ENCODE assay signal across 1 cellular context in the genomic region with DNA sequence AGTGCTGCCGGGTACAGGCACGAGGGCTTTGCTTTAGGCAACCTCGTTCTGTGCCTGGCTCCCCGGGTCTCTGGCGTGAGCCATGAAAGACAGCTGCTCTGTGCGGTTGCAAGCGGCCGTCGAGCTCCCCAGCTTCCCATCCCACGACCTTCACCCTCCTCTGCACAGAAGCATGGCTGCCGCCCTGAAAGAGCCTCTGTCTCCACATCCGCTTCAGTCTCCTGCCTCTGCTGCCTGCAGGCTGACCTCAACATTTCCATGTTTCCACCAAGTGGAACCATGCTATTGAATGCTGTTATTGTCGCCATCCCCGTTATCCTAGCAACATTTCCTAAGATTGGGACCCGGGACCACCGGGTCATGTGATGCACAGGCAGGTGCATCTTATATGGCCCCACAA.
TF ChIP-seq lines count a peak whose summit lies in the region.

No MANE protein-coding gene starts in this region.

TF ChIP-seq in IMR-90, 13 proteins besides CTCF, POLR2A, EP300 and RAD21 (continued from another document):
- TF ChIP-seq, protein P1, sequence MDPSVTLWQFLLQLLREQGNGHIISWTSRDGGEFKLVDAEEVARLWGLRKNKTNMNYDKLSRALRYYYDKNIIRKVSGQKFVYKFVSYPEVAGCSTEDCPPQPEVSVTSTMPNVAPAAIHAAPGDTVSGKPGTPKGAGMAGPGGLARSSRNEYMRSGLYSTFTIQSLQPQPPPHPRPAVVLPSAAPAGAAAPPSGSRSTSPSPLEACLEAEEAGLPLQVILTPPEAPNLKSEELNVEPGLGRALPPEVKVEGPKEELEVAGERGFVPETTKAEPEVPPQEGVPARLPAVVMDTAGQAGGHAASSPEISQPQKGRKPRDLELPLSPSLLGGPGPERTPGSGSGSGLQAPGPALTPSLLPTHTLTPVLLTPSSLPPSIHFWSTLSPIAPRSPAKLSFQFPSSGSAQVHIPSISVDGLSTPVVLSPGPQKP (IDR thresholded peaks at IDR 0.05; ENCODE audit: borderline replicate concordance, low read depth, low read length) = no peak
- TF ChIP-seq SMC3 (IDR thresholded peaks at IDR 0.05; ENCODE audit: low read depth, low read length) (no peak), CEBPB (IDR thresholded peaks at IDR 0.05; ENCODE audit: low read depth, low read length) (no peak), FOS (IDR thresholded peaks at IDR 0.05; ENCODE audit: low read depth, low read length) (no peak), CHD1 (IDR thresholded peaks at IDR 0.05; ENCODE audit: low read depth, low read length) (no peak), MAFK (IDR thresholded peaks at IDR 0.05; ENCODE audit: low read depth, low read length) (no peak), RFX5 (IDR thresholded peaks at IDR 0.05; ENCODE audit: low read depth, low read length) (no peak)
- TF ChIP-seq, protein P2, sequence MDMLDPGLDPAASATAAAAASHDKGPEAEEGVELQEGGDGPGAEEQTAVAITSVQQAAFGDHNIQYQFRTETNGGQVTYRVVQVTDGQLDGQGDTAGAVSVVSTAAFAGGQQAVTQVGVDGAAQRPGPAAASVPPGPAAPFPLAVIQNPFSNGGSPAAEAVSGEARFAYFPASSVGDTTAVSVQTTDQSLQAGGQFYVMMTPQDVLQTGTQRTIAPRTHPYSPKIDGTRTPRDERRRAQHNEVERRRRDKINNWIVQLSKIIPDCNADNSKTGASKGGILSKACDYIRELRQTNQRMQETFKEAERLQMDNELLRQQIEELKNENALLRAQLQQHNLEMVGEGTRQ (IDR thresholded peaks at IDR 0.05; ENCODE audit: low read depth, low read length) = no peak
